In genomic region chr5:120545007-120545406, GRCh38 we compare ENCODE assay signal across 20 cellular contexts.
"Had no signal": no experiment of that assay in that cellular context is flagged by ENCODE, and none has a peak within 500 bp of the region (broad histone marks: within the 10 kb centered on the region; RNA-seq: fewer than 3 reads in every experiment).

No MANE protein-coding gene starts in this region.

- H3K27ac ChIP-seq: left ventricle myocardium inferior, lower lobe of right lung, neural progenitor cell, ovary, right atrium auricular region, sigmoid colon, skin epidermis, tibial artery, upper lobe of right lung, vagina had no signal

- H2AFZ ChIP-seq: neural progenitor cell had no signal

- DNase-seq: effector memory CD4-positive, alpha-beta T cell; foreskin melanocyte; head of caudate nucleus; hypothalamus; left cardiac atrium; left ventricle myocardium inferior; lower lobe of right lung; nucleus accumbens; ovary; sigmoid colon; stimulated activated CD4-positive, alpha-beta T cell treated with anti-CD3 and anti-CD28 coated beads, Interleukin-2, amount 100 ng/mL, for 24 hours; stimulated activated naive CD8-positive, alpha-beta T cell treated with anti-CD3 and anti-CD28 coated beads, Interleukin-15, Interleukin-2, amounts not matched to agents 100 U/mL and 50 U/mL, for 24 hours; tibial artery; upper lobe of right lung had no signal

- H3K4me1 ChIP-seq: lower lobe of right lung, neural progenitor cell, right atrium auricular region, sigmoid colon, upper lobe of right lung, vagina had no signal

- H3K9ac ChIP-seq: neural progenitor cell had no signal

- H3K27me3 ChIP-seq: neural progenitor cell, ovary, right atrium auricular region, sigmoid colon, tibial artery, upper lobe of right lung, vagina had no signal

- H3K4me2 ChIP-seq: neural progenitor cell had no signal

- H3K36me3 ChIP-seq: left ventricle myocardium inferior, lower lobe of right lung, neural progenitor cell, ovary, right atrium auricular region, sigmoid colon, tibial artery, upper lobe of right lung, vagina had no signal

- ATAC-seq: esophagus mucosa; left cardiac atrium; lower lobe of right lung; natural killer cell treated with Interleukin-12 subunit alpha and Interleukin-12 subunit beta and Interleukin-15 and Interleukin-18, amount 100 ng/mL, for 72 hours; stimulated activated naive CD8-positive, alpha-beta T cell treated with anti-CD3 and anti-CD28 coated beads, Interleukin-15, Interleukin-2, amounts not matched to agents 100 U/mL and 50 U/mL, for 24 hours; upper lobe of right lung had no signal

- H3K4me3 ChIP-seq: left ventricle myocardium inferior, lower lobe of right lung, neural progenitor cell, ovary, right atrium auricular region, sigmoid colon, skin epidermis, tibial artery, upper lobe of right lung, vagina had no signal

- H3K9me3 ChIP-seq: lower lobe of right lung, ovary, right atrium auricular region, sigmoid colon, tibial artery, upper lobe of right lung, vagina had no signal
